Comparison of ENCODE assay signal across 27 cellular contexts in the genomic region with DNA sequence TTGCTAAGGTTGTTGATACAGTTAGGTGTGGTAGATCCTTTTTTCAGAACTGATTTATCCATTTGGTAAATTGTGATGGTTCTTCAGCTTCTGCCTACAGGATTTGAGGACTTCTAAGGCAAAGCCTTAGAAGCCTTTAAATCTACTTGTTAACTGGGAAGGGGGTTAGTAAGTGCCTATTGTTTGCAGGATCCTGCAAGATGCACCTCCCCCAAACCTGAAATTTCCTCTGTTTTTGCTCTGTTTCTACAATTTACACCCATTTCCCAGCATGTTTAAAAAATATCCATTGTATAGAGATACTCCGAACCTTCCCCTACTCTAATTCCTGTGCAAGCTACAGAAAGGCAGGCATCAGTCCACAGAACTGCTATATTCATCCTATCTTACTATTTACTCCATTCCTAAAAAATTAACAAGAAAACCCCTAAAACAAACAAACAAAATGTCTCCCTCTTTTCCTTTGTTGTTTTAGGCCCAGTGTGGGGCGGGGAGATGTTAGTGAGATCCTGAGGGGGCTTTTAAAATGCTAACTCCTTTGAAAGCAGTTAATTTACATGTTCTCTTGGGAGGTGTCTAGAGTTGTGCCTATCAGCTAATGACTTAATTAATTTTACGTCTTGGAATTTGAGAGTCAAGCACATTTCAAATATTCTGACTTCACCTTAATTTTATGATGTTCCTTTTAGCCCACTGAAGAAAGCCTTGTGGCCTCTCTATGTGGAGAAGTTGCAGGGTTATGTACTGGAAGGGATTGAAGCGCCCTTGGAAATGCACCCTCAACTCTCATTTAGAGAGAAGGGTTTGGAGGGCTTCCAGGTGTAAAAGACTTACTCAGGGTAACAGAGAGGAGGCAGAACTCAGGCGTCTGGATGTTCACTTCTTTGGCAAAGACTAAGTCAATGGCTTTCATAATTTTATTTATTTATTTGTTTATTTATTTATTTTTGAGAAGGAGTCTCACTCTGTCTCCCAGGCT. TPM values are rescaled to one million over a fixed set of nuclear protein-coding genes. Genes with fewer than 3 reads are reported as not detected.
DNase-seq lines count a peak whose midpoint lies in the region; ATAC-seq, FAIRE-seq and TF ChIP-seq lines count a peak whose summit lies in the region.
"Had no signal": no experiment of that assay in that cellular context is flagged by ENCODE, and none has a peak within 500 bp of the region (broad histone marks: within the 10 kb centered on the region; RNA-seq: fewer than 3 reads in every experiment).

No MANE protein-coding gene starts in this region.

- H3K36me3 ChIP-seq in ES-I3 (ENCODE audit: insufficient read depth, low read length) (no peaks in the 10 kb centered on the region), HUES64 (ENCODE audit: insufficient read depth, low read length) (no peaks in the 10 kb centered on the region), H1 (ENCODE audit: control insufficient read depth in 2 of 4, insufficient read depth in 4 of 4, low read length in 3 of 4) (no peaks in the 10 kb centered on the region), mesodermal cell (ENCODE audit: control insufficient read depth, insufficient read depth, low read length) (peaks cover 11% of the 10 kb centered on the region)

- H2BK5ac ChIP-seq in H1 (ENCODE audit: low read depth, low read length) = peak overlapping the region; percentile 81; the same call in 1 of the 2 replicates

- H3K79me2 ChIP-seq in H1 (ENCODE audit: control insufficient read depth in 1 of 2, insufficient read depth in 2 of 2, low read length in 2 of 2) = peaks cover 0 to 74% of the 10 kb centered on the region in 2 experiments; a peak in 2 of 4 replicates
- H3K79me2 ChIP-seq: parathyroid adenoma had no signal

- H3K23me2 ChIP-seq in H1 (ENCODE audit: low read depth, low read length) = peaks cover 3% of the 10 kb centered on the region

- H3K4ac ChIP-seq in H1 (replicated peaks; ENCODE audit: insufficient read length, low read depth, low read length) = peak overlapping the region; percentile 44

- H3K18ac ChIP-seq in H1 (ENCODE audit: extremely low read depth, low read length) = no peak overlapping the region; the same call in 1 of the 2 replicates

- TF ChIP-seq RAD21 in H1 (IDR thresholded peaks at IDR 0.05 in 1 of 2, conservative IDR thresholded peaks at IDR 0.05 in 1 of 2; ENCODE audit: low read depth in 2 of 2, low read length in 2 of 2) = no peak

- H3K4me1 ChIP-seq in ES-I3 (ENCODE audit: insufficient read depth, low read length) (peaks cover 42% of the 10 kb centered on the region), HUES64 (ENCODE audit: insufficient read depth, low read length) (peaks cover 70% of the 10 kb centered on the region), H1 (replicated peaks in 1 of 4; ENCODE audit: control insufficient read depth in 3 of 4, insufficient read depth in 4 of 4, low read length in 3 of 4) (peaks cover 6 to 33% (median 22%) of the 10 kb centered on the region in 4 experiments), mesodermal cell (ENCODE audit: control insufficient read depth, insufficient read depth, low read length, poor library complexity, severe bottlenecking) (peaks cover 55% of the 10 kb centered on the region)
- H3K4me1 ChIP-seq: parathyroid adenoma had no signal

- H2BK15ac ChIP-seq in H1 (ENCODE audit: low read length) = no peak overlapping the region

- TF ChIP-seq POLR2A in H1 (IDR thresholded peaks at IDR 0.05; ENCODE audit: control extremely low read depth in 1 of 2, low read depth in 2 of 2, low read length in 2 of 2) = peak in 1 of 2 experiments; percentile 48; a peak in 1 of 3 replicates

- H3K9ac ChIP-seq in ES-I3 (ENCODE audit: low read depth, low read length) (peak overlapping the region; percentile 26), HUES64 (ENCODE audit: low read depth, low read length) (peak overlapping the region; percentile 70), H1 (replicated peaks in 1 of 4; ENCODE audit: extremely low read depth in 1 of 4, low read depth in 3 of 4, low read length in 3 of 4) (peak overlapping the region; percentile 31 to 75 (median 40); a peak in 6 of 7 replicates)
- H3K9ac ChIP-seq: parathyroid adenoma had no signal

- ATAC-seq in HG02678 (IDR thresholded peaks at IDR 0.05; ENCODE audit: unreplicated experiment) = no peak
- ATAC-seq: activated CD8-positive, alpha-beta memory T cell treated with anti-CD3 and anti-CD28 coated beads, Interleukin-2, amount 10 ng/mL, durations not matched to agents 7 days and 5 days; left lobe of liver; right cardiac atrium; SK-N-SH treated with all-trans-retinoic acid at 6 μM for 48 hours; stimulated activated naive B cell treated with anti-CD40 and anti-IgM and Interleukin-4, amounts not matched to agents 10 μg/mL and 1 μg/mL and 100 μg/mL, for 72 hours had no signal

- H2AFZ ChIP-seq in H1 (ENCODE audit: low read length) = no peak overlapping the region
- H2AFZ ChIP-seq: parathyroid adenoma had no signal

- DNase-seq in H1 (ENCODE audit: low read depth in 1 of 2, low spot score in 2 of 2) (no peak), NCI-H187 treated with DMSO at 0.1 percent for 48 hours (lab: John Stamatoyannopoulos, UW) (no peak), islet precursor cell (no peak), RCC 7860 (ENCODE audit: low spot score) (no peak)
- DNase-seq: ACHN; activated CD4-positive, alpha-beta T cell treated with anti-CD3 and anti-CD28 coated beads, Interleukin-2, amount 10 ng/mL, durations not matched to agents 7 days and 5 days; activated CD8-positive, alpha-beta memory T cell treated with anti-CD3 and anti-CD28 coated beads, Interleukin-2, amount 10 ng/mL, durations not matched to agents 7 days and 5 days; activated naive CD4-positive, alpha-beta T cell treated with anti-CD3 and anti-CD28 coated beads for 36 hours; amniotic stem cell; COR-L47; cortex of kidney; glutamatergic neuron; immature natural killer cell; IMR-90; NCI-H526; right cardiac atrium; stimulated activated CD4-positive, alpha-beta T cell treated with anti-CD3 and anti-CD28 coated beads, Interleukin-4, amount 100 ng/mL, for 24 hours; stimulated activated naive B cell treated with anti-CD40 and anti-IgM and Interleukin-4, amounts not matched to agents 10 μg/mL and 1 μg/mL and 100 μg/mL, for 72 hours; T-helper 2 cell had no signal

- no peaks in the 10 kb centered on the region; the same call in 1 of the 2 replicates for H3K79me1 ChIP-seq in H1 (ENCODE audit: low read depth, low read length)

- FAIRE-seq in H1 (lab: Jason Lieb, UNC) (peak; percentile 42), RCC 7860 (lab: Jason Lieb, UNC) (no peak)

- H3K4me2 ChIP-seq in H1 (ENCODE audit: insufficient read depth in 1 of 2, low read depth in 2 of 2, low read length in 2 of 2) = peak overlapping the region; percentile 65

- no peaks in the 10 kb centered on the region for H3K9me3 ChIP-seq in ES-I3 (ENCODE audit: control insufficient read depth, insufficient read depth, low read length)
- H3K9me3 ChIP-seq in HUES64 (ENCODE audit: insufficient read depth, low read depth, low read length) = no peaks in the 10 kb centered on the region
- H3K9me3 ChIP-seq in H1 (ENCODE audit: insufficient read depth in 2 of 2, low read depth in 1 of 2, low read length in 1 of 2) = no peaks in the 10 kb centered on the region
- H3K9me3 ChIP-seq in mesodermal cell (ENCODE audit: control insufficient read depth, low read length) = no peaks in the 10 kb centered on the region

- H4K5ac ChIP-seq in H1 (ENCODE audit: insufficient read length, low read depth, low read length) = peak overlapping the region; percentile 84

- H3K27me3 ChIP-seq in HUES64 (ENCODE audit: insufficient read depth, low read length) (0 out of 2 replicates have a peak, but pooled peaks cover 4% of the 10 kb centered on the region), H1 (replicated peaks in 1 of 4; ENCODE audit: control insufficient read depth in 3 of 4, extremely low read depth in 1 of 4, insufficient read depth in 3 of 4, low read length in 3 of 4) (no peaks in the 10 kb centered on the region)

- peak overlapping the region; percentile 82; the same call in 1 of the 2 replicates for H2AK5ac ChIP-seq in H1 (ENCODE audit: low read depth, low read length)

- CTCF ChIA-PET in H1 (lab: Charles Lee; ENCODE audit: partially characterized antibody) = interaction anchor here (0.9 to 1.7 kb wide), 2 partner anchors 17 to 38 kb away, joined by 3 to 4 read pairs; no protein-coding TSS in a partner anchor

- no peak overlapping the region for H3K14ac ChIP-seq in H1 (ENCODE audit: insufficient read length)

- H3K27ac ChIP-seq in HUES64 (ENCODE audit: low read depth, low read length) (peak overlapping the region; percentile 76), H1 (ENCODE audit: low read depth, low read length) (peak overlapping the region; percentile 37), mesodermal cell (ENCODE audit: low read depth, low read length, severe bottlenecking) (peak overlapping the region; percentile 32)
- H3K27ac ChIP-seq: HL-60, parathyroid adenoma had no signal

- H2BK120ac ChIP-seq in H1 (replicated peaks; ENCODE audit: low read depth, low read length) = peak overlapping the region; percentile 47

- TF ChIP-seq CTCF in H1 (IDR thresholded peaks at IDR 0.05; ENCODE audit: control extremely low read depth in 1 of 3, insufficient read depth in 1 of 3, low read depth in 1 of 3, low read length in 3 of 3) = no peak

- H2BK12ac ChIP-seq in H1 (ENCODE audit: low read depth, low read length) = peak overlapping the region; percentile 69; the same call in 1 of the 2 replicates

- H3K4me3 ChIP-seq in HUES64 (ENCODE audit: low read length) = peak overlapping the region; percentile 38
- peak overlapping the region; percentile 3 to 55 (median 10); a peak in 5 of 8 replicates for H3K4me3 ChIP-seq in H1 (ENCODE audit: extremely low read depth in 1 of 4, insufficient read depth in 2 of 4, low read depth in 3 of 4, low read length in 4 of 4)
- no peak overlapping the region for H3K4me3 ChIP-seq in mesodermal cell (ENCODE audit: extremely low read depth, insufficient read depth, low read length, poor library complexity, severe bottlenecking)

- no peak for TF ChIP-seq EP300 in H1 (IDR thresholded peaks at IDR 0.05; ENCODE audit: borderline replicate concordance in 1 of 2, low read depth in 2 of 2, low read length in 2 of 2)

- 20% methylated on average over 3 of the region's 5 CpGs for WGBS in HUES64
- WGBS in H1 (ENCODE audit: extremely low coverage in 1 of 2, insufficient coverage in 1 of 2, insufficient read length in 1 of 2, insufficient replicate concordance in 2 of 2, low coverage in 1 of 2, low lambda C conversion rate in 2 of 2, missing lambda C conversion rate in 1 of 2), 2 experiments = 8% methylated on average over 5 of the region's 5 CpGs; no CpG with 5 or more reads in 1 of the 2 experiments
- 20 to 44% methylated on average over 1 of the region's 5 CpGs for WGBS in mesodermal cell (ENCODE audit: insufficient coverage in 2 of 2), 2 experiments

- peak overlapping the region; percentile 83 for H4K91ac ChIP-seq in H1 (replicated peaks; ENCODE audit: insufficient read length, low read length)

- POLR2A ChIA-PET in H1 (lab: Charles Lee; ENCODE audit: partially characterized antibody) = interaction anchor here (0.5 to 1.3 kb wide), 4 partner anchors 10 to 99 kb away, joined by 3 to 5 read pairs (median 4); no protein-coding TSS in a partner anchor

- no peak overlapping the region for H2BK20ac ChIP-seq in H1 (ENCODE audit: low read length)

- H3K56ac ChIP-seq in H1 (replicated peaks; ENCODE audit: insufficient read length, low read depth, low read length) = no peak overlapping the region

- no peak overlapping the region for H4K8ac ChIP-seq in H1 (ENCODE audit: extremely low read depth, insufficient read depth, low read length)

- H3K23ac ChIP-seq in H1 (ENCODE audit: insufficient read length) = no peak overlapping the region

- H4K20me1 ChIP-seq in H1 (replicated peaks in 1 of 2; ENCODE audit: control insufficient read depth in 1 of 2, insufficient read depth in 2 of 2, low read length in 2 of 2) = no peaks in the 10 kb centered on the region

RNA-seq across cellular contexts. Expression of a gene that starts 4.7 kb away (rescaled TPM):
- 12.6 TPM for polyA plus RNA-seq in HUES64 (2013, experiment 1 of 2)
- polyA plus RNA-seq in HUES64 (2013, experiment 2 of 2) = 13.7 TPM
- total RNA-seq in H1 (2021; fragmentation: NEBNext Ultra II Directional; extraction: Animal tissue kit (Norgen Biotek cat#: 25700)) = 18.0 and 20.2 TPM in 2 replicates
- 6.0 and 6.9 TPM in 2 replicates for polyA plus RNA-seq in H1 (2011; rRNA removed)
- 8.0 TPM for polyA plus RNA-seq in H1 (2011; cell fraction: cytosol; rRNA removed)
- 11.8 TPM for polyA plus RNA-seq in H1 (2011; cell fraction: nucleus; rRNA removed)
- 8.9 to 9.5 TPM (median 9.4 TPM) in 4 replicates for polyA plus RNA-seq in H1 (2012, experiment 1 of 2)
- polyA plus RNA-seq in H1 (2012, experiment 2 of 2) = 1.0 TPM
- 7.6 TPM for polyA plus RNA-seq in H1 (2013, experiment 1 of 2)
- 6.6 TPM for polyA plus RNA-seq in H1 (2013, experiment 2 of 2)
- 14.6 and 19.3 TPM in 2 replicates for polyA minus RNA-seq in H1 (2011; rRNA and poly(A)+ RNA removed)
- polyA minus RNA-seq in H1 (2011; cell fraction: cytosol; rRNA and poly(A)+ RNA removed) = 16.5 TPM
- 37.0 TPM for polyA minus RNA-seq in H1 (2011; cell fraction: nucleus; rRNA and poly(A)+ RNA removed)
- polyA plus RNA-seq in mesodermal cell (2013, experiment 1 of 2) = 42.4 TPM
- polyA plus RNA-seq in mesodermal cell (2013, experiment 2 of 2) = 35.2 TPM
- total RNA-seq: activated naive CD4-positive, alpha-beta T cell treated with anti-CD3 and anti-CD28 coated beads for 36 hours had no signal
- polyA plus RNA-seq: immature natural killer cell had no signal
